ENCODE assay signal across 20 cellular contexts in genomic region chr3:45779746-45780735, GRCh38. TPM values are rescaled to one million over a fixed set of nuclear protein-coding genes. Genes with fewer than 3 reads are reported as not detected.
DNase-seq lines count a peak whose midpoint lies in the region; ATAC-seq and TF ChIP-seq lines count a peak whose summit lies in the region.
"Had no signal": no experiment of that assay in that cellular context is flagged by ENCODE, and none has a peak within 500 bp of the region (broad histone marks: within the 10 kb centered on the region; RNA-seq: fewer than 3 reads in every experiment).

No MANE protein-coding gene starts in this region.

- H3K36me3 Mint-ChIP-seq in endodermal cell (ENCODE audit: low read depth) (peaks cover 5% of the 10 kb centered on the region), HFFc6 (ENCODE audit: low read depth) (no peaks in the 10 kb centered on the region)

- H3K4me3 Mint-ChIP-seq in endodermal cell (no peak overlapping the region), HFFc6 (no peak overlapping the region)
- H3K4me3 Mint-ChIP-seq: CD4-positive, alpha-beta memory T cell had no signal

- H3K4me1 ChIP-seq in endodermal cell (ENCODE audit: control insufficient read depth, insufficient read depth, low read length) (no peaks in the 10 kb centered on the region), stomach (peaks cover 0 to 10% (median 4%) of the 10 kb centered on the region in 4 donors)
- H3K4me1 ChIP-seq: BE2C had no signal

- no peak overlapping the region for H3K27ac ChIP-seq in endodermal cell (ENCODE audit: low read depth, low read length)
- H3K27ac ChIP-seq in stomach: no peak overlapping the region
- H3K27ac ChIP-seq: RWPE1 had no signal

- peaks cover 4% of the 10 kb centered on the region for H3K27me3 Mint-ChIP-seq in endodermal cell (ENCODE audit: insufficient read depth)
- peaks cover 46% of the 10 kb centered on the region for H3K27me3 Mint-ChIP-seq in HFFc6 (ENCODE audit: insufficient read depth)

- 93 to 95% methylated on average over 14 to 35 of the region's 35 CpGs for WGBS in endodermal cell (ENCODE audit: insufficient coverage in 1 of 2, insufficient read length in 1 of 2), 2 experiments
- WGBS in stomach, 5 donors: 70 to 84% (median 78%) methylated on average over 32 to 35 of the region's 35 CpGs

- TF ChIP-seq CTCF in endodermal cell (conservative IDR thresholded peaks at IDR 0.05) (no peak), stomach (IDR thresholded peaks at IDR 0.05) (no peak), HFFc6 (IDR thresholded peaks at IDR 0.05) (no peak)

- H3K9me3 Mint-ChIP-seq in endodermal cell (peaks cover 5% of the 10 kb centered on the region), HFFc6 (no peaks in the 10 kb centered on the region)

- H3K27ac Mint-ChIP-seq in endodermal cell (no peak overlapping the region), HFFc6 (no peak overlapping the region)
- H3K27ac Mint-ChIP-seq: CD4-positive, alpha-beta memory T cell had no signal

- no peak for TF ChIP-seq EP300 in stomach (IDR thresholded peaks at IDR 0.05)

- no peak for ATAC-seq in GM19452 (IDR thresholded peaks at IDR 0.05; ENCODE audit: unreplicated experiment)
- ATAC-seq: PC-3 had no signal

- H3K27me3 ChIP-seq in endodermal cell (ENCODE audit: control insufficient read depth, insufficient read depth, low read length, poor library complexity, severe bottlenecking) (no peaks in the 10 kb centered on the region), stomach (peaks cover 0 to 7% (median 0%) of the 10 kb centered on the region in 3 donors)
- H3K27me3 ChIP-seq: BE2C had no signal

- H3K4me3 ChIP-seq in endodermal cell (ENCODE audit: low read length) (no peak overlapping the region), stomach (no peak overlapping the region)

- H3K36me3 ChIP-seq in endodermal cell (ENCODE audit: control insufficient read depth, insufficient read depth, low read length) (no peaks in the 10 kb centered on the region), stomach (no peaks in the 10 kb centered on the region)
- H3K36me3 ChIP-seq: BE2C had no signal

- H3K4me1 Mint-ChIP-seq in endodermal cell (peaks cover 16% of the 10 kb centered on the region), HFFc6 (ENCODE audit: low read depth) (no peaks in the 10 kb centered on the region)
- H3K4me1 Mint-ChIP-seq: CD4-positive, alpha-beta memory T cell had no signal

- H3K9me3 ChIP-seq in endodermal cell (ENCODE audit: control insufficient read depth, low read length) (peaks cover 6% of the 10 kb centered on the region), stomach (peaks cover 0 to 5% (median 0%) of the 10 kb centered on the region in 4 donors)
- H3K9me3 ChIP-seq: BE2C had no signal

- H3K9ac ChIP-seq in endodermal cell (ENCODE audit: extremely low read depth, low read length, poor library complexity, severe bottlenecking): no peak overlapping the region

- DNase-seq in NCI-H510A treated with DMSO at 0.1 percent for 48 hours (lab: John Stamatoyannopoulos, UW): peak; percentile 9
- no peak for DNase-seq in NCI-H510A (lab: John Stamatoyannopoulos, UW)
- peak; percentile 62 for DNase-seq in NCI-H2029 treated with DMSO at 0.1 percent for 48 hours (lab: John Stamatoyannopoulos, UW)
- DNase-seq in endodermal cell: peak; percentile 44
- DNase-seq in stomach: peak; percentile 32
- no peak for DNase-seq in MV-4-11 (lab: John Stamatoyannopoulos, UW)
- DNase-seq in HFFc6: no peak
- DNase-seq: 8988T; BE2C; CD4-positive, alpha-beta memory T cell; IMR-90; NCI-H187 treated with DMSO at 0.1 percent for 48 hours; NCI-H82; PC-3 had no signal

- no peak for TF ChIP-seq POLR2A in stomach (IDR thresholded peaks at IDR 0.05)

- intact Hi-C loops in stomach (cut with DNase I; ENCODE audit: low total_unique reads): no loop called here

RNA-seq across cellular contexts. Expression of gene SLC6A20, which starts 16.3 kb away (rescaled TPM):
- 1 to 10 TPM in 1 of 2 donors, under 1 TPM in 1; 0.29 to 1.5 TPM for total RNA-seq in endodermal cell
- 0.18 TPM for polyA plus RNA-seq in endodermal cell (2013, experiment 1 of 2)
- 0.46 TPM for polyA plus RNA-seq in endodermal cell (2013, experiment 2 of 2)
- under 1 TPM in 3 of 5 donors, not detected in 2; 0.14 to 0.73 (median 0.58) TPM for total RNA-seq in stomach
- 1 to 10 TPM in 1 of 3 donors, under 1 TPM in 1, not detected in 1; 0.10 to 2.6 TPM for polyA plus RNA-seq in stomach
- not detected for total RNA-seq in HFFc6 (2021; fragmentation: NEBNext Ultra II Directional; extraction: Animal tissue kit (Norgen Biotek cat#: 25700))
- total RNA-seq: CD4-positive, alpha-beta memory T cell; Daoy; HT1080; IMR-90; LHCN-M2; NCI-H460; PC-3 had no signal
- polyA plus RNA-seq: IMR-90 had no signal

Comparison
In these comparisons a context has a peak if more than half of its experiments do, and no peak if none do; other contexts are left out.
1. DNase-seq: peak in NCI-H510A treated with DMSO at 0.1 percent for 48 hours (single experiment), NCI-H2029 treated with DMSO at 0.1 percent for 48 hours (single experiment), endodermal cell (single experiment) and stomach (single experiment); none in NCI-H510A (single experiment), MV-4-11 (single experiment) and HFFc6 (single experiment).